Comparison of ENCODE assay signal across 8 cellular contexts in genomic region chr15:33194704-33195261, GRCh38.
DNase-seq lines count a peak whose midpoint lies in the region; ATAC-seq lines count a peak whose summit lies in the region.

TSS of gene FMN1 (minus strand) at chr15:33194714. CDS start at chr15:33154914, 39,800 bp downstream.

- DNase-seq in AG08396 (ENCODE audit: low spot score) (peak; percentile 96), GM19240 (ENCODE audit: insufficient read length, low spot score) (peak; percentile 56), NOMO-1 treated with DMSO at 0.1 percent for 48 hours (lab: John Stamatoyannopoulos, UW; ENCODE audit: unreplicated experiment) (peak; percentile 87), epithelial cell of prostate (ENCODE audit: low read depth, low spot score) (peak; percentile 50), midbrain (lab: John Stamatoyannopoulos, UW) (peak; percentile 96)
- peak; percentile 90 for DNase-seq in activated T-cell treated with anti-CD3 and anti-CD28 coated beads, Interleukin-2, amount 50 U/mL, for 1 hour
- peak; percentile 75 for DNase-seq in stimulated activated CD8-positive, alpha-beta memory T cell treated with anti-CD3 and anti-CD28 coated beads, Interleukin-12 subunit alpha, Interleukin-12 subunit beta, amount 100 ng/mL, for 4 hours (ENCODE audit: low read depth)

- peak; percentile 98 for ATAC-seq in HG03442 (IDR thresholded peaks at IDR 0.05; ENCODE audit: unreplicated experiment)

- H3K27ac ChIP-seq in epithelial cell of prostate: no peak within 1 kb of the TSS
